Comparison of ENCODE assay signal across 10 cellular contexts in genomic region chr1:19504796-19505693, GRCh38. TPM values are rescaled to one million over a fixed set of nuclear protein-coding genes. Genes with fewer than 3 reads are reported as not detected.
DNase-seq lines count a peak whose midpoint lies in the region; ATAC-seq, FAIRE-seq and TF ChIP-seq lines count a peak whose summit lies in the region.
"Had no signal": no experiment of that assay in that cellular context is flagged by ENCODE, and none has a peak within 500 bp of the region (broad histone marks: within the 10 kb centered on the region; RNA-seq: fewer than 3 reads in every experiment).

No MANE protein-coding gene starts in this region.

- TF ChIP-seq CTCF in AG10803 (conservative IDR thresholded peaks at IDR 0.05; ENCODE audit: low read length) (no peak), omental fat pad (IDR thresholded peaks at IDR 0.05) (no peak), smooth muscle cell (IDR thresholded peaks at IDR 0.05; ENCODE audit: borderline replicate concordance, insufficient read depth, poor library complexity, severe bottlenecking) (no peak)

- H3K18ac ChIP-seq in mesendoderm (ENCODE audit: low read length): no peak overlapping the region

- WGBS in smooth muscle cell (ENCODE audit: low lambda C conversion rate): 59% methylated on average over 6 of the region's 6 CpGs
- no CpG with 5 or more reads among the region's 6 CpGs for WGBS in mesendoderm (ENCODE audit: extremely low coverage, insufficient coverage, low lambda C conversion rate)

- H2BK5ac ChIP-seq in mesendoderm (ENCODE audit: low read length): no peak overlapping the region

- H3K9me3 ChIP-seq in smooth muscle cell (replicated peaks; ENCODE audit: low read depth): no peaks in the 10 kb centered on the region

- H4K5ac ChIP-seq in mesendoderm (ENCODE audit: low read length): no peak overlapping the region

- H3K56ac ChIP-seq in mesendoderm (ENCODE audit: low read length): no peak overlapping the region

- H3K4ac ChIP-seq in mesendoderm (ENCODE audit: low read depth, low read length): no peak overlapping the region

- H3K4me2 ChIP-seq in smooth muscle cell: no peak overlapping the region
- H3K4me2 ChIP-seq in mesendoderm (ENCODE audit: low read length): no peak overlapping the region

- peaks cover 7% of the 10 kb centered on the region for H3F3A ChIP-seq in smooth muscle cell (ENCODE audit: low read depth)

- H3K36me3 ChIP-seq in smooth muscle cell (ENCODE audit: low read depth) (no peaks in the 10 kb centered on the region), mesendoderm (ENCODE audit: control insufficient read depth, insufficient read depth, low read length) (no peaks in the 10 kb centered on the region)

- no peak overlapping the region for H2BK15ac ChIP-seq in mesendoderm (replicated peaks; ENCODE audit: low read depth)

- no peaks in the 10 kb centered on the region for H4K20me1 ChIP-seq in smooth muscle cell (ENCODE audit: low read depth)

- TF ChIP-seq POLR2A in H54 (IDR thresholded peaks at IDR 0.05; ENCODE audit: low read depth, low read length): no peak

- peaks cover 4% of the 10 kb centered on the region for H3K27me3 ChIP-seq in smooth muscle cell (ENCODE audit: low read depth)
- no peaks in the 10 kb centered on the region for H3K27me3 ChIP-seq in mesendoderm (ENCODE audit: insufficient read depth, low read length, poor library complexity)

- H3K23ac ChIP-seq in mesendoderm (ENCODE audit: low read length): no peak overlapping the region

- H3K79me1 ChIP-seq in mesendoderm (ENCODE audit: low read length): no peaks in the 10 kb centered on the region

- no peak overlapping the region for H3K9ac ChIP-seq in smooth muscle cell (ENCODE audit: low read depth)
- H3K9ac ChIP-seq in mesendoderm (ENCODE audit: low read length): no peak overlapping the region

- H2BK120ac ChIP-seq in mesendoderm (ENCODE audit: low read depth, low read length): no peak overlapping the region

- H3K4me1 ChIP-seq in smooth muscle cell (ENCODE audit: low read depth) (no peaks in the 10 kb centered on the region), mesendoderm (ENCODE audit: control insufficient read depth, low read depth, low read length) (no peaks in the 10 kb centered on the region)

- no peaks in the 10 kb centered on the region for H3K79me2 ChIP-seq in smooth muscle cell (ENCODE audit: low read depth)
- no peaks in the 10 kb centered on the region for H3K79me2 ChIP-seq in mesendoderm (ENCODE audit: control insufficient read depth, insufficient read depth, low read length)

- no peak overlapping the region for H2AK5ac ChIP-seq in mesendoderm (ENCODE audit: low read length)

- H2AFZ ChIP-seq in smooth muscle cell (ENCODE audit: low read depth): no peak overlapping the region

- peak; percentile 32 for ATAC-seq in esophagus mucosa
- peak; percentile 91 for ATAC-seq in omental fat pad (ENCODE audit: low FRiP score)

- DNase-seq in AG10803 (ENCODE audit: low read depth) (peak; percentile 49), NCI-H2196 (lab: John Stamatoyannopoulos, UW; ENCODE audit: unreplicated experiment) (peak; percentile 82), omental fat pad (ENCODE audit: low spot score) (no peak), smooth muscle cell (lab: John Stamatoyannopoulos, UW; ENCODE audit: unreplicated experiment) (no peak), NCI-H2081 (lab: John Stamatoyannopoulos, UW) (no peak), mesendoderm (no peak), H54 (ENCODE audit: insufficient read length, low spot score) (no peak)
- DNase-seq: stimulated activated naive CD4-positive, alpha-beta T cell; T-helper 17 cell had no signal

- peak overlapping the region; percentile 18 for H3K4me3 ChIP-seq in AG10803 (ENCODE audit: low read length)
- no peak overlapping the region for H3K4me3 ChIP-seq in smooth muscle cell
- no peak overlapping the region for H3K4me3 ChIP-seq in mesendoderm (ENCODE audit: low read length)

- H3K27ac ChIP-seq in smooth muscle cell (ENCODE audit: low read depth): no peak overlapping the region
- H3K27ac ChIP-seq in mesendoderm (ENCODE audit: low read depth, low read length): no peak overlapping the region

- no peak for FAIRE-seq in H54 (lab: Jason Lieb, UNC)

- no peak overlapping the region for H4K8ac ChIP-seq in mesendoderm (ENCODE audit: low read depth, low read length)

RNA-seq across cellular contexts. Expression of gene CAPZB, which starts 19.7 kb away (rescaled TPM):
- 262 TPM for total RNA-seq in esophagus mucosa
- total RNA-seq in omental fat pad: 100 to 1,000 TPM in 3 of 4 donors, 10 to 100 TPM in 1; 98.0 to 130 (median 120) TPM
- 205 and 209 TPM in 2 replicates for total RNA-seq in smooth muscle cell
- polyA plus RNA-seq in smooth muscle cell: 405 TPM in 2 replicates
- 289 TPM for polyA plus RNA-seq in mesendoderm (2013, experiment 1 of 2)
- polyA plus RNA-seq in mesendoderm (2013, experiment 2 of 2): 292 TPM

Comparison
In these comparisons a context has a peak if more than half of its experiments do, and no peak if none do; other contexts are left out.
1. DNase-seq: peak in AG10803 (single experiment) and NCI-H2196 (single experiment); none in omental fat pad (single experiment), smooth muscle cell (single experiment), NCI-H2081 (0 of 2), mesendoderm (single experiment) and H54 (single experiment).